11 cellular contexts compared by ENCODE assay signal in genomic region chr20:31699801-31700728, GRCh38. TPM values are rescaled to one million over a fixed set of nuclear protein-coding genes. Genes with fewer than 3 reads are reported as not detected.
A peak's percentile ranks its signal among the peaks of the same experiment; 100 is the strongest.
DNase-seq lines count a peak whose midpoint lies in the region; ATAC-seq and TF ChIP-seq lines count a peak whose summit lies in the region.
"Had no signal": no experiment of that assay in that cellular context is flagged by ENCODE, and none has a peak within 500 bp of the region (broad histone marks: within the 10 kb centered on the region; RNA-seq: fewer than 3 reads in every experiment).

No MANE protein-coding gene starts in this region.

- peak overlapping the region; percentile 20; the same call in 1 of the 2 replicates for H3K4me2 ChIP-seq in SK-N-SH

- CTCF ChIA-PET in SK-N-SH (lab: Yijun Ruan, JAX) (interaction anchor here (1.0 to 1.4 kb wide), 3 partner anchors 11 to 88 kb away, joined by 3 to 6 read pairs (median 3); no protein-coding TSS in a partner anchor), A673 (lab: Charles Lee) (interaction anchor here (1.2 kb wide), 1 partner anchor 23 kb away, joined by 3 read pairs; no protein-coding TSS in a partner anchor)

- peak overlapping the region; percentile 85 to 92 for H3K27ac ChIP-seq in SK-N-SH (ENCODE audit: low read depth in 2 of 2, low read length in 1 of 2)
- peak overlapping the region; percentile 73 to 83 (median 76) for H3K27ac ChIP-seq in right lobe of liver
- peak overlapping the region; percentile 80 for H3K27ac ChIP-seq in substantia nigra (ENCODE audit: low read depth, low read length, poor library complexity, severe bottlenecking)
- no peak overlapping the region for H3K27ac ChIP-seq in A673 (ENCODE audit: low read depth, low read length, poor library complexity, severe bottlenecking)
- H3K27ac ChIP-seq: 22Rv1 had no signal

- no peak for TF ChIP-seq POLR2A in right lobe of liver (IDR thresholded peaks at IDR 0.05)

- no TSS peak for BruUV-seq in A673 (replicated peaks; lab: Mats Ljungman, UMichigan)

- H3F3A ChIP-seq in SK-N-SH (replicated peaks; ENCODE audit: insufficient read depth): peaks cover 51% of the 10 kb centered on the region

- H3K4me3 ChIP-seq in SK-N-SH (ENCODE audit: low read depth in 2 of 2, low read length in 1 of 2) (no peak overlapping the region), right lobe of liver (no peak overlapping the region), A673 (ENCODE audit: low read depth, low read length, poor library complexity, severe bottlenecking) (no peak overlapping the region)

- no peaks in the 10 kb centered on the region for H3K27me3 Mint-ChIP-seq in activated naive CD8-positive, alpha-beta T cell treated with anti-CD3 and anti-CD28 coated beads, Interleukin-2, amount 10 ng/mL, durations not matched to agents 7 days and 5 days

- H3K4me1 ChIP-seq in SK-N-SH (ENCODE audit: control insufficient read depth in 1 of 2, insufficient read depth in 2 of 2, low read depth in 1 of 2, low read length in 1 of 2): peaks cover 3 to 37% of the 10 kb centered on the region in 2 experiments; a peak in 3 of 4 replicates
- peaks cover 0 to 77% (median 30%) of the 10 kb centered on the region in 4 donors for H3K4me1 ChIP-seq in right lobe of liver
- H3K4me1 ChIP-seq in A673 (ENCODE audit: insufficient read depth, low read length, poor library complexity, severe bottlenecking): peaks cover 7% of the 10 kb centered on the region

- no peak overlapping the region for H2AFZ ChIP-seq in SK-N-SH (ENCODE audit: low read depth)

- no peak for TF ChIP-seq CTCF in SK-N-SH (IDR thresholded peaks at IDR 0.05)
- no peak for TF ChIP-seq CTCF in right lobe of liver (IDR thresholded peaks at IDR 0.05)
- TF ChIP-seq CTCF in A673 (conservative IDR thresholded peaks at IDR 0.05; ENCODE audit: low read depth, low read length): no peak

- intact Hi-C loops in right lobe of liver (cut with DNase I): no loop called here
- intact Hi-C loops in A673 (cut with micrococcal nuclease; ENCODE audit: unreplicated experiment): no loop called here

- H3K4me1 Mint-ChIP-seq in activated naive CD8-positive, alpha-beta T cell treated with anti-CD3 and anti-CD28 coated beads, Interleukin-2, amount 10 ng/mL, durations not matched to agents 7 days and 5 days: peaks cover 53% of the 10 kb centered on the region

- no peak for TF ChIP-seq EP300 in SK-N-SH (IDR thresholded peaks at IDR 0.05; ENCODE audit: borderline replicate concordance in 1 of 2, low read depth in 1 of 2, low read length in 1 of 2)

- peak overlapping the region; percentile 85 for H3K27ac Mint-ChIP-seq in activated naive CD8-positive, alpha-beta T cell treated with anti-CD3 and anti-CD28 coated beads, Interleukin-2, amount 10 ng/mL, durations not matched to agents 7 days and 5 days

- H3K79me2 ChIP-seq in SK-N-SH (ENCODE audit: insufficient read depth): peaks cover 97% of the 10 kb centered on the region

- POLR2A ChIA-PET in SK-N-SH (lab: Yijun Ruan, JAX): interaction anchor here (0.5 kb wide), 1 partner anchor 110 kb away, joined by 3 read pairs; no protein-coding TSS in a partner anchor
- POLR2A ChIA-PET in activated naive CD8-positive, alpha-beta T cell treated with anti-CD3 and anti-CD28 coated beads, Interleukin-2, amount 10 ng/mL, durations not matched to agents 7 days and 5 days (lab: Charles Lee): interaction anchor here (1.1 to 3.3 kb wide), 10 partner anchors 11 to 38 kb away, joined by 3 to 12 read pairs (median 7); no protein-coding TSS in a partner anchor
- POLR2A ChIA-PET in A673 (lab: Charles Lee; ENCODE audit: low non-redundant PET): no interaction called here

- DNase-seq in SK-N-SH (no peak), right lobe of liver (no peak), substantia nigra (lab: John Stamatoyannopoulos, UW) (no peak), A673 (ENCODE audit: low spot score) (no peak), NCI-H2171 treated with DMSO at 0.1 percent for 48 hours (lab: John Stamatoyannopoulos, UW) (no peak)
- DNase-seq in activated naive CD8-positive, alpha-beta T cell treated with anti-CD3 and anti-CD28 coated beads, Interleukin-2, amount 10 ng/mL, durations not matched to agents 7 days and 5 days: no peak
- DNase-seq: activated T-cell treated with anti-CD3 and anti-CD28 coated beads for 4 hours; stimulated activated naive CD4-positive, alpha-beta T cell had no signal

- H3K4me3 Mint-ChIP-seq in activated naive CD8-positive, alpha-beta T cell treated with anti-CD3 and anti-CD28 coated beads, Interleukin-2, amount 10 ng/mL, durations not matched to agents 7 days and 5 days: no peak overlapping the region

- no peaks in the 10 kb centered on the region for H3K9me2 ChIP-seq in SK-N-SH

- no peak for TF ChIP-seq RAD21 in SK-N-SH (IDR thresholded peaks at IDR 0.05; ENCODE audit: low read length)

- no peaks in the 10 kb centered on the region for H4K20me1 ChIP-seq in SK-N-SH (ENCODE audit: insufficient read depth)

- H3K9me3 Mint-ChIP-seq in activated naive CD8-positive, alpha-beta T cell treated with anti-CD3 and anti-CD28 coated beads, Interleukin-2, amount 10 ng/mL, durations not matched to agents 7 days and 5 days: no peaks in the 10 kb centered on the region

- H3K9me3 ChIP-seq in SK-N-SH: no peaks in the 10 kb centered on the region
- no peaks in the 10 kb centered on the region for H3K9me3 ChIP-seq in right lobe of liver
- no peaks in the 10 kb centered on the region for H3K9me3 ChIP-seq in A673 (ENCODE audit: low read depth, low read length, poor library complexity, severe bottlenecking)

- peaks cover 0 to 38% of the 10 kb centered on the region in 2 experiments for H3K36me3 ChIP-seq in SK-N-SH (replicated peaks in 1 of 2; ENCODE audit: control insufficient read depth in 1 of 2, insufficient read depth in 2 of 2, low read length in 1 of 2)
- no peaks in the 10 kb centered on the region for H3K36me3 ChIP-seq in right lobe of liver
- H3K36me3 ChIP-seq in A673 (ENCODE audit: insufficient read depth, low read length, poor library complexity, severe bottlenecking): peaks cover 8% of the 10 kb centered on the region

- WGBS in SK-N-SH (ENCODE audit: low lambda C conversion rate): 96% methylated on average over 6 of the region's 7 CpGs
- 66% methylated on average over 7 of the region's 7 CpGs for WGBS in right lobe of liver (ENCODE audit: insufficient coverage, low coverage, low lambda C conversion rate, missing lambda C conversion rate)

- peak overlapping the region; percentile 45 for H3K9ac ChIP-seq in SK-N-SH

- ATAC-seq in SK-N-SH treated with all-trans-retinoic acid at 6 μM for 48 hours (no peak), right lobe of liver (no peak), GM21723 (IDR thresholded peaks at IDR 0.05; ENCODE audit: unreplicated experiment) (no peak)
- ATAC-seq in activated naive CD8-positive, alpha-beta T cell treated with anti-CD3 and anti-CD28 coated beads, Interleukin-2, amount 10 ng/mL, durations not matched to agents 7 days and 5 days (ENCODE audit: low read depth): no peak

- H3K36me3 Mint-ChIP-seq in activated naive CD8-positive, alpha-beta T cell treated with anti-CD3 and anti-CD28 coated beads, Interleukin-2, amount 10 ng/mL, durations not matched to agents 7 days and 5 days: peaks cover 37% of the 10 kb centered on the region

- H3K27me3 ChIP-seq in SK-N-SH (ENCODE audit: insufficient read depth): no peaks in the 10 kb centered on the region
- H3K27me3 ChIP-seq in right lobe of liver: no peaks in the 10 kb centered on the region
- H3K27me3 ChIP-seq in A673 (replicated peaks; ENCODE audit: insufficient read depth, low read depth, low read length, poor library complexity): no peaks in the 10 kb centered on the region

TF ChIP-seq in SK-N-SH, 30 proteins besides CTCF, POLR2A, EP300 and RAD21 (continues in another document):
- TF ChIP-seq MXI1 (IDR thresholded peaks at IDR 0.05; ENCODE audit: low read depth, low read length) (no peak), MAX (IDR thresholded peaks at IDR 0.05; ENCODE audit: low read depth) (no peak), JUND (IDR thresholded peaks at IDR 0.05) (no peak)

TF ChIP-seq in SK-N-SH treated with all-trans-retinoic acid at 6 μM for 48 hours, 23 proteins besides CTCF, POLR2A, EP300 and RAD21 (continues in another document):
- no peak for TF ChIP-seq SNAI2 (CRISPR knock-in tag; IDR thresholded peaks at IDR 0.05)
- TF ChIP-seq CSRNP3 (CRISPR knock-in tag; IDR thresholded peaks at IDR 0.05): no peak

RNA-seq across cellular contexts. Expression of gene BCL2L1, which starts 22.6 kb away (rescaled TPM):
- 99.9 and 103 TPM in 2 replicates for polyA plus RNA-seq in SK-N-SH (2012; rRNA removed)
- 72.3 and 83.8 TPM in 2 replicates for polyA plus RNA-seq in SK-N-SH (2012; cell fraction: cytosol; rRNA removed)
- 61.3 and 62.2 TPM in 2 replicates for polyA plus RNA-seq in SK-N-SH (2012; cell fraction: nucleus; rRNA removed)
- 10 to 100 TPM; 61.7 to 64.5 TPM for total RNA-seq in activated naive CD8-positive, alpha-beta T cell treated with anti-CD3 and anti-CD28 coated beads, Interleukin-2, amount 10 ng/mL, durations not matched to agents 7 days and 5 days
- total RNA-seq in right lobe of liver (10 to 100 TPM; 30.5 to 96.1 (median 63.4) TPM), A673 (2021) (44.5 and 47.8 TPM in 2 replicates)

RNA-seq across cellular contexts. Expression of gene TPX2, which starts 39.0 kb away (rescaled TPM):
- 14.4 and 17.1 TPM in 2 replicates for polyA plus RNA-seq in SK-N-SH (2012; rRNA removed)
- polyA plus RNA-seq in SK-N-SH (2012; cell fraction: cytosol; rRNA removed): 19.1 and 20.2 TPM in 2 replicates
- polyA plus RNA-seq in SK-N-SH (2012; cell fraction: nucleus; rRNA removed): 12.7 and 12.8 TPM in 2 replicates
- total RNA-seq in activated naive CD8-positive, alpha-beta T cell treated with anti-CD3 and anti-CD28 coated beads, Interleukin-2, amount 10 ng/mL, durations not matched to agents 7 days and 5 days: 100 to 1,000 TPM; 111 to 114 TPM
- total RNA-seq in right lobe of liver (1 to 10 TPM in 5 of 6 experiments, under 1 TPM in 1; 0.56 to 8.3 (median 2.8) TPM), A673 (2021) (187 and 189 TPM in 2 replicates)

Comparison
In these comparisons a context has a peak if more than half of its experiments do, and no peak if none do; other contexts are left out.
1. RNA of gene TPX2, which starts 39.0 kb away (total RNA-seq): 187 to 189 TPM in A673 and 111 to 114 TPM in activated naive CD8-positive, alpha-beta T cell treated with anti-CD3 and anti-CD28 coated beads, Interleukin-2, amount 10 ng/mL, durations not matched to agents 7 days and 5 days; 0.56 to 8.3 TPM in right lobe of liver; every median in the first group is over 10 times any median in the second.